Comparison of ENCODE assay signal across 9 cellular contexts in the genomic region with DNA sequence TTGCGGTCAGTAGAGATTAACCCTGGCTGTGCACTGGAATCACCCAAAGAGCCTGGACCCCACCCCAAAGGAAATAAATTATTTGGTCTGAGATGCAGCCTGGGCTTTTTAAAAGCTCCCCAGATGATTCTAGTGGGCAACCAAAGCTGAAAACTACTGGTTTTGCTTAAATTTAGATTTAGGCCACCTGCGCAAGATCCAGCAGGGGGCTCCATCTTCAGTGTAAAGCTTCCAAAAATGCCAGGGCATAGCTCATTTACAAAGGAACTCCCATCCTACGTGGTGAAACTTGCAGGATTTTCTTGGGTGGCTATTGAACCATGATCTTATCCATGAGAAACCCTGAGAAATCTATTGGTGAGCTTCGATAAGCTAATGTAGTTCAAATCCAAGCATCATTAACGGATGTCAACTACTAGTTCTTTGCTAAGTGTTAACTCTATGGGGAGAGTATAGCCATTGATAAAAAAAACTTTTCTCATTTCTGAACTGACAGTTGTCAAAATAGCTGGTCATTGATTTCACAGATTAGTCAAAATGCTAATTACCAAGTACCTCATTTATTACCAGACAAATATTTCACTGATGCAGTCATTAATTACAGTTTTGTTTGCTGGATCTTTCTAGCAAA.
DNase-seq lines count a peak whose midpoint lies in the region; ATAC-seq and TF ChIP-seq lines count a peak whose summit lies in the region.
"Had no signal": no experiment of that assay in that cellular context is flagged by ENCODE, and none has a peak within 500 bp of the region (broad histone marks: within the 10 kb centered on the region; RNA-seq: fewer than 3 reads in every experiment).

No MANE protein-coding gene starts in this region.

- no peaks in the 10 kb centered on the region for H3K4me1 ChIP-seq in right lobe of liver
- no peaks in the 10 kb centered on the region for H3K4me1 ChIP-seq in gastrocnemius medialis
- H3K4me1 ChIP-seq: SJSA1 had no signal

- no peak overlapping the region for H3K27ac ChIP-seq in right lobe of liver
- H3K27ac ChIP-seq in gastrocnemius medialis = no peak overlapping the region
- H3K27ac ChIP-seq: SJSA1 had no signal

- H3K4me1 Mint-ChIP-seq in activated naive CD8-positive, alpha-beta T cell treated with anti-CD3 and anti-CD28 coated beads, Interleukin-2, amount 50 U/mL, for 24 hours = no peaks in the 10 kb centered on the region

- 48% methylated on average over 5 of the region's 5 CpGs for WGBS in right lobe of liver (ENCODE audit: insufficient coverage, low coverage, low lambda C conversion rate, missing lambda C conversion rate)

- H3K27ac Mint-ChIP-seq in activated naive CD8-positive, alpha-beta T cell treated with anti-CD3 and anti-CD28 coated beads, Interleukin-2, amount 50 U/mL, for 24 hours = no peak overlapping the region

- H3K36me3 ChIP-seq in right lobe of liver (no peaks in the 10 kb centered on the region), gastrocnemius medialis (no peaks in the 10 kb centered on the region)
- H3K36me3 ChIP-seq: SJSA1 had no signal

- intact Hi-C loops in right lobe of liver (cut with DNase I) (no loop called here), gastrocnemius medialis (cut with DNase I; ENCODE audit: low total_unique reads) (no loop called here)

- H3K4me3 ChIP-seq in right lobe of liver = no peak overlapping the region
- H3K4me3 ChIP-seq in gastrocnemius medialis = no peak overlapping the region
- H3K4me3 ChIP-seq: SJSA1 had no signal

- no peaks in the 10 kb centered on the region for H3K9me3 Mint-ChIP-seq in activated naive CD8-positive, alpha-beta T cell treated with anti-CD3 and anti-CD28 coated beads, Interleukin-2, amount 50 U/mL, for 24 hours

- peaks cover 9% of the 10 kb centered on the region for H3K27me3 Mint-ChIP-seq in activated naive CD8-positive, alpha-beta T cell treated with anti-CD3 and anti-CD28 coated beads, Interleukin-2, amount 50 U/mL, for 24 hours

- H3K27me3 ChIP-seq in right lobe of liver (no peaks in the 10 kb centered on the region), gastrocnemius medialis (no peaks in the 10 kb centered on the region)

- H3K4me3 Mint-ChIP-seq in activated naive CD8-positive, alpha-beta T cell treated with anti-CD3 and anti-CD28 coated beads, Interleukin-2, amount 50 U/mL, for 24 hours = no peak overlapping the region

- in situ Hi-C loops in gastrocnemius medialis (cut with MboI; ENCODE audit: low sequenced_read_pairs in 4 of 4) = no loop called here

- TF ChIP-seq POLR2A in right lobe of liver (IDR thresholded peaks at IDR 0.05) (no peak), gastrocnemius medialis (IDR thresholded peaks at IDR 0.05) (no peak)

- H3K9me3 ChIP-seq in right lobe of liver = no peaks in the 10 kb centered on the region
- no peaks in the 10 kb centered on the region for H3K9me3 ChIP-seq in gastrocnemius medialis
- H3K9me3 ChIP-seq: SJSA1 had no signal

- DNase-seq in Daoy (ENCODE audit: low read depth) (peak; percentile 29), HT-29 (ENCODE audit: low spot score) (peak; percentile 32), right lobe of liver (no peak), gastrocnemius medialis (no peak), NCI-H2029 (lab: John Stamatoyannopoulos, UW) (no peak), NCI-H526 treated with DMSO at 0.1 percent for 48 hours (lab: John Stamatoyannopoulos, UW) (no peak)
- DNase-seq in activated naive CD8-positive, alpha-beta T cell treated with anti-CD3 and anti-CD28 coated beads, Interleukin-2, amount 50 U/mL, for 24 hours = peak; percentile 4

- no peak for ATAC-seq in activated naive CD8-positive, alpha-beta T cell treated with anti-CD3 and anti-CD28 coated beads, Interleukin-2, amount 50 U/mL, for 24 hours
- ATAC-seq in right lobe of liver (peak in 1 of 4 donors; percentile 22), gastrocnemius medialis (no peak), GM18861 (IDR thresholded peaks at IDR 0.05; ENCODE audit: unreplicated experiment) (no peak)

- TF ChIP-seq CTCF in right lobe of liver (IDR thresholded peaks at IDR 0.05) = peak; percentile 4 to 44 (median 33)
- TF ChIP-seq CTCF in gastrocnemius medialis (IDR thresholded peaks at IDR 0.05 in 4 of 5, conservative IDR thresholded peaks at IDR 0.05 in 1 of 5) = no peak

- H3K36me3 Mint-ChIP-seq in activated naive CD8-positive, alpha-beta T cell treated with anti-CD3 and anti-CD28 coated beads, Interleukin-2, amount 50 U/mL, for 24 hours (ENCODE audit: low read depth) = no peaks in the 10 kb centered on the region

Comparison
In these comparisons a context has a peak if more than half of its experiments do, and no peak if none do; other contexts are left out.
1. DNase-seq: peak in Daoy (single experiment), HT-29 (single experiment) and activated naive CD8-positive, alpha-beta T cell treated with anti-CD3 and anti-CD28 coated beads, Interleukin-2, amount 50 U/mL, for 24 hours (single experiment); none in right lobe of liver (0 of 3), gastrocnemius medialis (0 of 2), NCI-H2029 (single experiment) and NCI-H526 treated with DMSO at 0.1 percent for 48 hours (single experiment).
2. CTCF ChIP-seq: peak in right lobe of liver (4 of 4); none in gastrocnemius medialis (0 of 5).